Comparison of ENCODE assay signal across 23 cellular contexts in genomic region chr1:220705782-220706181, GRCh38. TPM values are rescaled to one million over a fixed set of nuclear protein-coding genes. Genes with fewer than 3 reads are reported as not detected.
"Had no signal": no experiment of that assay in that cellular context is flagged by ENCODE, and none has a peak within 500 bp of the region (broad histone marks: within the 10 kb centered on the region; RNA-seq: fewer than 3 reads in every experiment).

No MANE protein-coding gene starts in this region.

- H3K4me2 ChIP-seq: neural progenitor cell had no signal

- FAIRE-seq: endometrium, keratinocyte had no signal

- H3K27me3 ChIP-seq: neural progenitor cell, right atrium auricular region, thyroid gland, vagina had no signal

- ATAC-seq: effector memory CD8-positive, alpha-beta T cell; naive thymus-derived CD4-positive, alpha-beta T cell; stimulated activated naive B cell treated with anti-CD40 and anti-IgM and Interleukin-4, amounts not matched to agents 10 μg/mL and 1 μg/mL and 100 μg/mL, for 72 hours; stimulated activated naive CD8-positive, alpha-beta T cell treated with anti-CD3 and anti-CD28 coated beads, Interleukin-15, amount 100 ng/mL, for 72 hours had no signal

- H3K9ac ChIP-seq: neural progenitor cell had no signal

- H3K4me1 ChIP-seq: prostate gland, vagina had no signal

- H3K36me3 ChIP-seq: esophagus squamous epithelium, neural progenitor cell, prostate gland, right atrium auricular region, thyroid gland, vagina had no signal

- H3K36me3 Mint-ChIP-seq: immature natural killer cell; naive thymus-derived CD4-positive, alpha-beta T cell; neural progenitor cell had no signal

- H3K4me3 ChIP-seq: coronary artery, esophagus squamous epithelium, neural progenitor cell, prostate gland, right atrium auricular region, thyroid gland, vagina had no signal

- H3K4me3 Mint-ChIP-seq: effector memory CD8-positive, alpha-beta T cell; immature natural killer cell; naive thymus-derived CD4-positive, alpha-beta T cell; nephron; neural progenitor cell; stimulated activated naive B cell treated with anti-CD40 and anti-IgM and Interleukin-4, amounts not matched to agents 10 μg/mL and 1 μg/mL and 100 μg/mL, for 72 hours; stimulated activated naive CD8-positive, alpha-beta T cell treated with anti-CD3 and anti-CD28 coated beads, Interleukin-15, amount 100 ng/mL, for 72 hours had no signal

- H3K27ac ChIP-seq: coronary artery, esophagus squamous epithelium, neural progenitor cell, prostate gland, right atrium auricular region, thyroid gland, vagina had no signal

- H3K27ac Mint-ChIP-seq: immature natural killer cell; naive thymus-derived CD4-positive, alpha-beta T cell; neural progenitor cell; stimulated activated naive B cell treated with anti-CD40 and anti-IgM and Interleukin-4, amounts not matched to agents 10 μg/mL and 1 μg/mL and 100 μg/mL, for 72 hours had no signal

- H2AFZ ChIP-seq: neural progenitor cell had no signal

- DNase-seq: effector memory CD8-positive, alpha-beta T cell; erythroblast; esophagus squamous epithelium; foreskin melanocyte; glutamatergic neuron; hypothalamus; immature natural killer cell; mesendoderm; midbrain; naive thymus-derived CD4-positive, alpha-beta T cell; stimulated activated CD4-positive, alpha-beta T cell treated with anti-CD3 and anti-CD28 coated beads, Interleukin-2, amount 100 ng/mL, for 48 hours; stimulated activated naive B cell treated with anti-CD40 and anti-IgM and Interleukin-4, amounts not matched to agents 10 μg/mL and 1 μg/mL and 100 μg/mL, for 72 hours; stimulated activated naive CD8-positive, alpha-beta T cell treated with anti-CD3 and anti-CD28 coated beads, Interleukin-15, amount 100 ng/mL, for 72 hours; thyroid gland; trophoblast cell had no signal

- H3K9me3 ChIP-seq: esophagus squamous epithelium, prostate gland, right atrium auricular region, thyroid gland, vagina had no signal

- H3K4me1 Mint-ChIP-seq: neural progenitor cell had no signal

- H3K9me3 Mint-ChIP-seq: effector memory CD8-positive, alpha-beta T cell; immature natural killer cell; naive thymus-derived CD4-positive, alpha-beta T cell; nephron; stimulated activated naive CD8-positive, alpha-beta T cell treated with anti-CD3 and anti-CD28 coated beads, Interleukin-15, amount 100 ng/mL, for 72 hours had no signal

RNA-seq across cellular contexts. Expression of gene MTARC2, which starts 42.3 kb away (rescaled TPM):
- polyA plus RNA-seq: naive thymus-derived CD4-positive, alpha-beta T cell had no signal
